Comparison of ENCODE assay signal across 15 cellular contexts in the genomic region with DNA sequence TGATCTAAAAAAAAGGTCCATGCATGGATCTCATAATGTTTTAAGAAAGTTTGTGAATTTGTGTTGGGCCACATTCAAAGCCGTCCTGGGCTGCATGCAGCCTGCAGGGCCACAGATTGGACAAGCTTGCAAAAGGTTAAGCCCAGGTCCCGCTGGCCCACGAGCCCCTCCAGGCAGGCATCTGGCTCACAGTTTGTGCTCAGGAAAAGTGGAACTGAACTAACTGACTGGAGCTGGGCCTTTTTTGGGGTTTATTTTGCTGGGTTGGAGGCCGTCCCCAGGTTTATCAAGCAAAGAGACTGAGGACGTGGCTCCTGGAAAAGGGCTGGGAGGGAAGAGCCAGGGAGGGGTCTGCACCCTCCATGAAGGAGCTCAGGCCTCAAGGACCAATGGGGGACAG. TPM values are rescaled to one million over a fixed set of nuclear protein-coding genes. Genes with fewer than 3 reads are reported as not detected.
"Had no signal": no experiment of that assay in that cellular context is flagged by ENCODE, and none has a peak within 500 bp of the region (broad histone marks: within the 10 kb centered on the region; RNA-seq: fewer than 3 reads in every experiment).

No MANE protein-coding gene starts in this region.

- H3K4me1 ChIP-seq: colonic mucosa had no signal

- H3K4me3 Mint-ChIP-seq: nephron progenitor cell; T-helper 2 cell treated with Interferon-gamma antibody and Interleukin-4, amounts not matched to agents 5 μg/mL and 100 μg/mL, for 36 hours had no signal

- H3K27ac ChIP-seq: cardiac muscle cell, colonic mucosa, heart left ventricle, WERI-Rb-1 had no signal

- H3K27me3 ChIP-seq: cardiac muscle cell, colonic mucosa, heart left ventricle had no signal

- DNase-seq: activated CD4-positive, alpha-beta T cell treated with anti-CD3 and anti-CD28 coated beads for 4 hours; activated gamma-delta T cell; activated T-cell treated with anti-CD3 and anti-CD28 coated beads, Interleukin-2, amount 50 U/mL, for 1 hour; colonic mucosa; effector CD4-positive, alpha-beta T cell; mammary epithelial cell; nephron progenitor cell; stimulated activated CD4-positive, alpha-beta T cell treated with anti-CD3 and anti-CD28 coated beads, Interleukin-2, amount 100 ng/mL, for 48 hours; WERI-Rb-1 had no signal

- H3K36me3 ChIP-seq: cardiac muscle cell, colonic mucosa, WERI-Rb-1 had no signal

- H3K9me3 Mint-ChIP-seq: nephron progenitor cell; T-helper 2 cell treated with Interferon-gamma antibody and Interleukin-4, amounts not matched to agents 5 μg/mL and 100 μg/mL, for 36 hours had no signal

- H3K9me3 ChIP-seq: colonic mucosa, heart left ventricle had no signal

- H3K4me3 ChIP-seq: cardiac muscle cell, colonic mucosa, heart left ventricle had no signal

RNA-seq across cellular contexts. Expression of a gene that starts 32.1 kb away (rescaled TPM):
- total RNA-seq: urinary bladder had no signal

RNA-seq across cellular contexts. Expression of a gene that starts 58.6 kb away (rescaled TPM):
- total RNA-seq: heart left ventricle, mammary epithelial cell, osteocyte had no signal
- polyA plus RNA-seq: fibroblast of lung, mammary epithelial cell had no signal
